Comparison of ENCODE assay signal across 26 cellular contexts in the genomic region with DNA sequence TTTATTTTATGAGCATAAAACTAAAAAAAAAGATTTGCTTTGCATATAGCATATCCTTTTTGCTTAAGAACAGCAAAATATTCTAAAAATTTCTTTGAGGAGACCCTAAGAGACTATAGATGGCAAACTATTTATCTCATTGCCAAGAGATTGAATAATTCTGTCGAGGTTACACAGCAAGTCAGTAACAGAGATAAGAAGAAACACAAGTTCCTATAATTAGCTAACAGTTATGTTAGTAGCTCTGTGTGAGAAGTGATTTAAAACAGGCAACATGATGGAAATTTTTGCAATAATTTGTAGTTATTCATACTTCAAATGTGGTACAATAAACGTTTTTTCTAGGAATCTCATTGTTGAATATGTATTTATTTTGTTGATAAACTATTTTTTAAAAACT.
"Had no signal": no experiment of that assay in that cellular context is flagged by ENCODE, and none has a peak within 500 bp of the region (broad histone marks: within the 10 kb centered on the region; RNA-seq: fewer than 3 reads in every experiment).

No MANE protein-coding gene starts in this region.

- H3K9me3 ChIP-seq: gastrocnemius medialis, neutrophil, sigmoid colon, testis, tibial artery had no signal

- ATAC-seq: effector memory CD8-positive, alpha-beta T cell; gastrocnemius medialis; left colon; natural killer cell treated with Interleukin-12 subunit alpha and Interleukin-12 subunit beta and Interleukin-15 and Interleukin-18, amount 100 ng/mL, for 72 hours; stimulated activated memory B cell treated with anti-CD40 and anti-IgM and Interleukin-4, amounts not matched to agents 10 μg/mL and 1 μg/mL and 100 μg/mL, for 72 hours; stimulated activated naive CD8-positive, alpha-beta T cell treated with anti-CD3 and anti-CD28 coated beads, Interleukin-15, Interleukin-2, amounts not matched to agents 100 U/mL and 50 U/mL, for 24 hours had no signal

- DNase-seq: cortex of kidney; effector memory CD8-positive, alpha-beta T cell; erythroblast; gastrocnemius medialis; head of caudate nucleus; hippocampal formation; kidney glomerular epithelial cell; left colon; sigmoid colon; spleen; stimulated activated CD4-positive, alpha-beta T cell treated with anti-CD3 and anti-CD28 coated beads, Interleukin-4, amount 100 ng/mL, for 4 hours; stimulated activated naive CD8-positive, alpha-beta T cell treated with anti-CD3 and anti-CD28 coated beads, Interleukin-15, Interleukin-2, amounts not matched to agents 100 U/mL and 50 U/mL, for 24 hours; substantia nigra; testis; tibial artery had no signal

- H3K4me3 Mint-ChIP-seq: effector memory CD8-positive, alpha-beta T cell; memory B cell; natural killer cell treated with Interleukin-12 subunit alpha and Interleukin-12 subunit beta and Interleukin-15 and Interleukin-18, amount 100 ng/mL, for 72 hours; neural crest cell; stimulated activated memory B cell treated with anti-CD40 and anti-IgM and Interleukin-4, amounts not matched to agents 10 μg/mL and 1 μg/mL and 100 μg/mL, for 72 hours; type B pancreatic cell had no signal

- H3K4me3 ChIP-seq: gastrocnemius medialis, lung, sigmoid colon, spleen, testis, tibial artery had no signal

- H3K27ac ChIP-seq: gastrocnemius medialis, neutrophil, parathyroid adenoma, sigmoid colon, spleen, testis, tibial artery had no signal

- H3K36me3 ChIP-seq: gastrocnemius medialis, neutrophil, sigmoid colon, spleen, tibial artery had no signal

- H3K9me3 Mint-ChIP-seq: effector memory CD8-positive, alpha-beta T cell; memory B cell; natural killer cell treated with Interleukin-12 subunit alpha and Interleukin-12 subunit beta and Interleukin-15 and Interleukin-18, amount 100 ng/mL, for 72 hours; stimulated activated memory B cell treated with anti-CD40 and anti-IgM and Interleukin-4, amounts not matched to agents 10 μg/mL and 1 μg/mL and 100 μg/mL, for 72 hours had no signal

- H3K27me3 Mint-ChIP-seq: effector memory CD8-positive, alpha-beta T cell; memory B cell; natural killer cell treated with Interleukin-12 subunit alpha and Interleukin-12 subunit beta and Interleukin-15 and Interleukin-18, amount 100 ng/mL, for 72 hours; stimulated activated memory B cell treated with anti-CD40 and anti-IgM and Interleukin-4, amounts not matched to agents 10 μg/mL and 1 μg/mL and 100 μg/mL, for 72 hours; type B pancreatic cell had no signal

- H3K27ac Mint-ChIP-seq: effector memory CD8-positive, alpha-beta T cell; memory B cell; natural killer cell treated with Interleukin-12 subunit alpha and Interleukin-12 subunit beta and Interleukin-15 and Interleukin-18, amount 100 ng/mL, for 72 hours; progenitor cell of endocrine pancreas; stimulated activated memory B cell treated with anti-CD40 and anti-IgM and Interleukin-4, amounts not matched to agents 10 μg/mL and 1 μg/mL and 100 μg/mL, for 72 hours; type B pancreatic cell had no signal

- H3K36me3 Mint-ChIP-seq: memory B cell; natural killer cell treated with Interleukin-12 subunit alpha and Interleukin-12 subunit beta and Interleukin-15 and Interleukin-18, amount 100 ng/mL, for 72 hours; stimulated activated memory B cell treated with anti-CD40 and anti-IgM and Interleukin-4, amounts not matched to agents 10 μg/mL and 1 μg/mL and 100 μg/mL, for 72 hours had no signal

- H3K27me3 ChIP-seq: gastrocnemius medialis, neutrophil, sigmoid colon, spleen, testis, tibial artery had no signal

- H3K4me1 Mint-ChIP-seq: memory B cell; neural crest cell; stimulated activated memory B cell treated with anti-CD40 and anti-IgM and Interleukin-4, amounts not matched to agents 10 μg/mL and 1 μg/mL and 100 μg/mL, for 72 hours had no signal

- H3K4me1 ChIP-seq: gastrocnemius medialis, parathyroid adenoma, sigmoid colon, spleen, testis, tibial artery had no signal

- FAIRE-seq: endometrium, islet of Langerhans had no signal
